Comparison of ENCODE assay signal across 8 cellular contexts in the genomic region with DNA sequence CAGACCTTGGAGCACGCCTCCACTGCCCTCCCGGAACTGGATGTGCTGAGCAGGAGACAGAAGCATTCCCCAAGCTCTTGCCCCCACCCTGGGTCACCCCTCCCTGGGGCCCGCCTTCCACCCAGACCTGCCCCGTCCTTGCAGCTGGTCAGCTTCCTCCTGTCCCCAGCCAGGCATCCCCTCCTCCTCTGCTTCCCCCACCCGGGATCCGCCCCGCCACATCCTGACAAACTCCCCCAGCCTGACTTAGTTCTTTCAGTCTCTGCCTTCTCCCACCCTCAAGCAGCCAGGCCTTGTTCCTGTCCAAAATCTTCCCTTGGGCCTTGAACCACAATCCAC. TPM values are rescaled to one million over a fixed set of nuclear protein-coding genes. Genes with fewer than 3 reads are reported as not detected.
DNase-seq lines count a peak whose midpoint lies in the region; ATAC-seq, FAIRE-seq and TF ChIP-seq lines count a peak whose summit lies in the region.

No MANE protein-coding gene starts in this region.

- peak overlapping the region; percentile 69 for H3K27ac Mint-ChIP-seq in glutamatergic neuron (ENCODE audit: unreplicated experiment)
- H3K27ac Mint-ChIP-seq in progenitor cell of endocrine pancreas: peak overlapping the region; percentile 25

- TF ChIP-seq CTCF in glutamatergic neuron (IDR thresholded peaks at IDR 0.05; ENCODE audit: partially characterized antibody, unreplicated experiment): no peak
- TF ChIP-seq CTCF in progenitor cell of endocrine pancreas (IDR thresholded peaks at IDR 0.05; ENCODE audit: unreplicated experiment): no peak

- no peak for DNase-seq in GM12892 (ENCODE audit: insufficient read length)
- peak; percentile 33 for DNase-seq in glutamatergic neuron
- no peak for DNase-seq in progenitor cell of endocrine pancreas (ENCODE audit: low spot score, unreplicated experiment)
- no peak for DNase-seq in NCI-H1105 treated with DMSO at 0.1 percent for 48 hours (lab: John Stamatoyannopoulos, UW)
- no peak for DNase-seq in superior temporal gyrus (ENCODE audit: extremely low spot score)

- no peaks in the 10 kb centered on the region for H3K36me3 Mint-ChIP-seq in glutamatergic neuron (ENCODE audit: unreplicated experiment)
- H3K36me3 Mint-ChIP-seq in progenitor cell of endocrine pancreas (ENCODE audit: insufficient read depth): peaks cover 1% of the 10 kb centered on the region

- peaks cover 8% of the 10 kb centered on the region for H3K27me3 Mint-ChIP-seq in glutamatergic neuron (ENCODE audit: unreplicated experiment)
- H3K27me3 Mint-ChIP-seq in progenitor cell of endocrine pancreas: no peaks in the 10 kb centered on the region

- H3K4me3 Mint-ChIP-seq in glutamatergic neuron (ENCODE audit: unreplicated experiment) (peak overlapping the region; percentile 32), progenitor cell of endocrine pancreas (ENCODE audit: low read depth) (peak overlapping the region; percentile 64)

- peaks cover 8% of the 10 kb centered on the region for H3K4me1 Mint-ChIP-seq in glutamatergic neuron (ENCODE audit: low read depth, unreplicated experiment)
- peaks cover 17% of the 10 kb centered on the region for H3K4me1 Mint-ChIP-seq in progenitor cell of endocrine pancreas (ENCODE audit: low read depth)

- H3K9me3 Mint-ChIP-seq in glutamatergic neuron (ENCODE audit: unreplicated experiment): peaks cover 3% of the 10 kb centered on the region
- H3K9me3 Mint-ChIP-seq in progenitor cell of endocrine pancreas (ENCODE audit: low read depth): no peaks in the 10 kb centered on the region

- TF ChIP-seq POLR2A in GM12892 (IDR thresholded peaks at IDR 0.05; ENCODE audit: low read depth, low read length): no peak

- ATAC-seq in SK-N-SH treated with all-trans-retinoic acid at 6 μM for 48 hours (peak; percentile 10), HG03196 (IDR thresholded peaks at IDR 0.05; ENCODE audit: unreplicated experiment) (no peak), HG02885 (IDR thresholded peaks at IDR 0.05; ENCODE audit: poor library complexity, unreplicated experiment) (no peak)

- peak; percentile 90 for FAIRE-seq in GM12892 (lab: Jason Lieb, UNC)

TF ChIP-seq in SK-N-SH treated with all-trans-retinoic acid at 6 μM for 48 hours, 23 proteins besides CTCF, POLR2A, EP300 and RAD21 (continues in another document):
- TF ChIP-seq, protein P1, sequence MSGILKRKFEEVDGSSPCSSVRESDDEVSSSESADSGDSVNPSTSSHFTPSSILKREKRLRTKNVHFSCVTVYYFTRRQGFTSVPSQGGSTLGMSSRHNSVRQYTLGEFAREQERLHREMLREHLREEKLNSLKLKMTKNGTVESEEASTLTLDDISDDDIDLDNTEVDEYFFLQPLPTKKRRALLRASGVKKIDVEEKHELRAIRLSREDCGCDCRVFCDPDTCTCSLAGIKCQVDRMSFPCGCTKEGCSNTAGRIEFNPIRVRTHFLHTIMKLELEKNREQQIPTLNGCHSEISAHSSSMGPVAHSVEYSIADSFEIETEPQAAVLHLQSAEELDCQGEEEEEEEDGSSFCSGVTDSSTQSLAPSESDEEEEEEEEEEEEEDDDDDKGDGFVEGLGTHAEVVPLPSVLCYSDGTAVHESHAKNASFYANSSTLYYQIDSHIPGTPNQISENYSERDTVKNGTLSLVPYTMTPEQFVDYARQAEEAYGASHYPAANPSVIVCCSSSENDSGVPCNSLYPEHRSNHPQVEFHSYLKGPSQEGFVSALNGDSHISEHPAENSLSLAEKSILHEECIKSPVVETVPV (CRISPR knock-in tag; IDR thresholded peaks at IDR 0.05): no peak
- TF ChIP-seq, protein P2, sequence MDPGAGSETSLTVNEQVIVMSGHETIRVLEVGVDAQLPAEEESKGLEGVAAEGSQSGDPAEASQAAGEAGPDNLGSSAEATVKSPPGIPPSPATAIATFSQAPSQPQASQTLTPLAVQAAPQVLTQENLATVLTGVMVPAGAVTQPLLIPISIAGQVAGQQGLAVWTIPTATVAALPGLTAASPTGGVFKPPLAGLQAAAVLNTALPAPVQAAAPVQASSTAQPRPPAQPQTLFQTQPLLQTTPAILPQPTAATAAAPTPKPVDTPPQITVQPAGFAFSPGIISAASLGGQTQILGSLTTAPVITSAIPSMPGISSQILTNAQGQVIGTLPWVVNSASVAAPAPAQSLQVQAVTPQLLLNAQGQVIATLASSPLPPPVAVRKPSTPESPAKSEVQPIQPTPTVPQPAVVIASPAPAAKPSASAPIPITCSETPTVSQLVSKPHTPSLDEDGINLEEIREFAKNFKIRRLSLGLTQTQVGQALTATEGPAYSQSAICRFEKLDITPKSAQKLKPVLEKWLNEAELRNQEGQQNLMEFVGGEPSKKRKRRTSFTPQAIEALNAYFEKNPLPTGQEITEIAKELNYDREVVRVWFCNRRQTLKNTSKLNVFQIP (CRISPR knock-in tag; IDR thresholded peaks at IDR 0.05; ENCODE audit: borderline replicate concordance, low read depth): no peak
- TF ChIP-seq ZNF565 (CRISPR knock-in tag; conservative IDR thresholded peaks at IDR 0.05; ENCODE audit: low read depth): no peak
- TF ChIP-seq TOX (CRISPR knock-in tag; IDR thresholded peaks at IDR 0.05; ENCODE audit: borderline replicate concordance): no peak
- TF ChIP-seq GLIS3 (CRISPR knock-in tag; IDR thresholded peaks at IDR 0.05): no peak
- TF ChIP-seq OSR1 (CRISPR knock-in tag; IDR thresholded peaks at IDR 0.05): no peak
- no peak for TF ChIP-seq CSDC2 (CRISPR knock-in tag; IDR thresholded peaks at IDR 0.05)
- TF ChIP-seq TSHZ2 (CRISPR knock-in tag; IDR thresholded peaks at IDR 0.05): no peak
- no peak for TF ChIP-seq ZNF70 (CRISPR knock-in tag; IDR thresholded peaks at IDR 0.05)
- TF ChIP-seq SNAI2 (CRISPR knock-in tag; IDR thresholded peaks at IDR 0.05): no peak
- no peak for TF ChIP-seq ZFP3 (CRISPR knock-in tag; IDR thresholded peaks at IDR 0.05)
- TF ChIP-seq, protein P3, sequence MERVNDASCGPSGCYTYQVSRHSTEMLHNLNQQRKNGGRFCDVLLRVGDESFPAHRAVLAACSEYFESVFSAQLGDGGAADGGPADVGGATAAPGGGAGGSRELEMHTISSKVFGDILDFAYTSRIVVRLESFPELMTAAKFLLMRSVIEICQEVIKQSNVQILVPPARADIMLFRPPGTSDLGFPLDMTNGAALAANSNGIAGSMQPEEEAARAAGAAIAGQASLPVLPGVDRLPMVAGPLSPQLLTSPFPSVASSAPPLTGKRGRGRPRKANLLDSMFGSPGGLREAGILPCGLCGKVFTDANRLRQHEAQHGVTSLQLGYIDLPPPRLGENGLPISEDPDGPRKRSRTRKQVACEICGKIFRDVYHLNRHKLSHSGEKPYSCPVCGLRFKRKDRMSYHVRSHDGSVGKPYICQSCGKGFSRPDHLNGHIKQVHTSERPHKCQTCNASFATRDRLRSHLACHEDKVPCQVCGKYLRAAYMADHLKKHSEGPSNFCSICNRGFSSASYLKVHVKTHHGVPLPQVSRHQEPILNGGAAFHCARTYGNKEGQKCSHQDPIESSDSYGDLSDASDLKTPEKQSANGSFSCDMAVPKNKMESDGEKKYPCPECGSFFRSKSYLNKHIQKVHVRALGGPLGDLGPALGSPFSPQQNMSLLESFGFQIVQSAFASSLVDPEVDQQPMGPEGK (CRISPR knock-in tag; IDR thresholded peaks at IDR 0.05; ENCODE audit: borderline replicate concordance): no peak
- TF ChIP-seq PPARA (CRISPR knock-in tag; IDR thresholded peaks at IDR 0.05; ENCODE audit: borderline replicate concordance): no peak
- no peak for TF ChIP-seq ARNTL (CRISPR knock-in tag; IDR thresholded peaks at IDR 0.05; ENCODE audit: borderline replicate concordance, low read depth)

RNA-seq across cellular contexts. Expression of gene PLXNB2, which starts 1.1 kb away (rescaled TPM):
- polyA plus RNA-seq in GM12892 (2012; ENCODE audit: missing spikeins): 32.5 TPM
- total RNA-seq in glutamatergic neuron (ENCODE audit: unreplicated experiment): 95.2 TPM
- total RNA-seq in progenitor cell of endocrine pancreas: 178 and 182 TPM in 2 replicates

RNA-seq across cellular contexts. Expression of gene DENND6B, which starts 18.2 kb away (rescaled TPM):
- 6.6 TPM for polyA plus RNA-seq in GM12892 (2012; ENCODE audit: missing spikeins)
- 32.1 TPM for total RNA-seq in glutamatergic neuron (ENCODE audit: unreplicated experiment)
- total RNA-seq in progenitor cell of endocrine pancreas: 35.1 and 36.4 TPM in 2 replicates

RNA-seq across cellular contexts. Expression of gene PPP6R2, which starts 34.6 kb away (rescaled TPM):
- 19.7 TPM for polyA plus RNA-seq in GM12892 (2012; ENCODE audit: missing spikeins)
- total RNA-seq in glutamatergic neuron (ENCODE audit: unreplicated experiment) (122 TPM), progenitor cell of endocrine pancreas (85.7 and 87.9 TPM in 2 replicates)

RNA-seq across cellular contexts. Expression of gene MAPK11, which starts 38.4 kb away (rescaled TPM):
- polyA plus RNA-seq in GM12892 (2012; ENCODE audit: missing spikeins): 7.9 TPM
- total RNA-seq in glutamatergic neuron (ENCODE audit: unreplicated experiment) (131 TPM), progenitor cell of endocrine pancreas (2.3 and 2.7 TPM in 2 replicates)

RNA-seq across cellular contexts. Expression of gene MAPK12, which starts 47.1 kb away (rescaled TPM):
- polyA plus RNA-seq in GM12892 (2012; ENCODE audit: missing spikeins): 21.2 TPM
- total RNA-seq in glutamatergic neuron (ENCODE audit: unreplicated experiment): 88.5 TPM
- 53.7 and 54.6 TPM in 2 replicates for total RNA-seq in progenitor cell of endocrine pancreas
